18 cellular contexts compared by ENCODE assay signal in genomic region chr10:3944591-3944990, GRCh38.
DNase-seq lines count a peak whose midpoint lies in the region; ATAC-seq and TF ChIP-seq lines count a peak whose summit lies in the region.
"Had no signal": no experiment of that assay in that cellular context is flagged by ENCODE, and none has a peak within 500 bp of the region (broad histone marks: within the 10 kb centered on the region; RNA-seq: fewer than 3 reads in every experiment).

No MANE protein-coding gene starts in this region.

- no peaks in the 10 kb centered on the region for H3K27me3 ChIP-seq in DND-41 (ENCODE audit: insufficient read depth, low read length, poor library complexity)
- H3K27me3 ChIP-seq: body of pancreas, foreskin keratinocyte, tibial nerve had no signal

- H3K4me1 Mint-ChIP-seq in activated CD4-positive, alpha-beta T cell treated with anti-CD3 and anti-CD28 coated beads for 36 hours: peaks cover 58% of the 10 kb centered on the region
- H3K4me1 Mint-ChIP-seq in activated naive CD8-positive, alpha-beta T cell treated with anti-CD3 and anti-CD28 coated beads, Interleukin-2, amount 50 U/mL, for 24 hours: peaks cover 65% of the 10 kb centered on the region
- H3K4me1 Mint-ChIP-seq in osteocyte (ENCODE audit: unreplicated experiment): peaks cover 1% of the 10 kb centered on the region
- peaks cover 6% of the 10 kb centered on the region for H3K4me1 Mint-ChIP-seq in CD14-positive monocyte

- H3K27ac ChIP-seq in DND-41 (ENCODE audit: low read length): peak overlapping the region; percentile 62
- H3K27ac ChIP-seq: body of pancreas, foreskin keratinocyte, parathyroid adenoma, tibial nerve had no signal

- H3K4me2 ChIP-seq in DND-41 (ENCODE audit: insufficient read depth, low read length): no peak overlapping the region

- peak overlapping the region; percentile 37 for H3K4me3 Mint-ChIP-seq in activated CD4-positive, alpha-beta T cell treated with anti-CD3 and anti-CD28 coated beads for 36 hours
- no peak overlapping the region for H3K4me3 Mint-ChIP-seq in activated naive CD8-positive, alpha-beta T cell treated with anti-CD3 and anti-CD28 coated beads, Interleukin-2, amount 50 U/mL, for 24 hours
- H3K4me3 Mint-ChIP-seq in osteocyte (ENCODE audit: unreplicated experiment) (no peak overlapping the region), CD14-positive monocyte (no peak overlapping the region)

- H3K9me3 Mint-ChIP-seq in activated CD4-positive, alpha-beta T cell treated with anti-CD3 and anti-CD28 coated beads for 36 hours (ENCODE audit: low read depth): peaks cover 1% of the 10 kb centered on the region
- H3K9me3 Mint-ChIP-seq in activated naive CD8-positive, alpha-beta T cell treated with anti-CD3 and anti-CD28 coated beads, Interleukin-2, amount 50 U/mL, for 24 hours: no peaks in the 10 kb centered on the region
- no peaks in the 10 kb centered on the region for H3K9me3 Mint-ChIP-seq in osteocyte (ENCODE audit: unreplicated experiment)
- H3K9me3 Mint-ChIP-seq in CD14-positive monocyte: peaks cover 0 to 6% (median 2%) of the 10 kb centered on the region in 7 donors

- no peak overlapping the region for H3K4me3 ChIP-seq in DND-41 (ENCODE audit: low read depth in 1 of 2, low read length in 2 of 2)
- H3K4me3 ChIP-seq: body of pancreas, tibial nerve had no signal

- POLR2A ChIA-PET in activated CD4-positive, alpha-beta T cell treated with anti-CD3 and anti-CD28 coated beads for 36 hours (lab: Charles Lee): interaction anchor here (0.6 to 0.7 kb wide), 2 partner anchors 28 to 166 kb away, joined by 3 to 5 read pairs; no protein-coding TSS in a partner anchor

- H3K9me3 ChIP-seq in DND-41 (ENCODE audit: insufficient read depth, low read length, severe bottlenecking): no peaks in the 10 kb centered on the region
- H3K9me3 ChIP-seq: body of pancreas had no signal

- intact Hi-C loops in activated CD4-positive, alpha-beta T cell treated with anti-CD3 and anti-CD28 coated beads for 36 hours (cut with DNase I, micrococcal nuclease): loop anchor here in 1 of 2 experiments (5.0 kb wide), 1 partner anchor 42 kb away; no protein-coding TSS in a partner anchor
- intact Hi-C loops in CD14-positive monocyte (cut with micrococcal nuclease): no loop called here

- CTCF ChIA-PET in activated CD4-positive, alpha-beta T cell treated with anti-CD3 and anti-CD28 coated beads for 36 hours (lab: Charles Lee): interaction anchor here (0.6 to 1.1 kb wide), 3 partner anchors 9 to 152 kb away, joined by 3 read pairs; no protein-coding TSS in a partner anchor

- no peaks in the 10 kb centered on the region for H4K20me1 ChIP-seq in DND-41 (ENCODE audit: insufficient read depth, low read length)

- no peaks in the 10 kb centered on the region for H3K79me2 ChIP-seq in DND-41 (ENCODE audit: insufficient read depth, low read length)
- H3K79me2 ChIP-seq: parathyroid adenoma had no signal

- peak overlapping the region; percentile 83 for H3K27ac Mint-ChIP-seq in activated CD4-positive, alpha-beta T cell treated with anti-CD3 and anti-CD28 coated beads for 36 hours
- peak overlapping the region; percentile 61 for H3K27ac Mint-ChIP-seq in activated naive CD8-positive, alpha-beta T cell treated with anti-CD3 and anti-CD28 coated beads, Interleukin-2, amount 50 U/mL, for 24 hours
- H3K27ac Mint-ChIP-seq in osteocyte (ENCODE audit: unreplicated experiment) (no peak overlapping the region), CD14-positive monocyte (no peak overlapping the region)

- TF ChIP-seq CTCF in DND-41 (IDR thresholded peaks at IDR 0.05; ENCODE audit: borderline replicate concordance, extremely low read depth, low read length, poor library complexity, severe bottlenecking) (no peak), osteocyte (IDR thresholded peaks at IDR 0.05) (no peak), CD14-positive monocyte (IDR thresholded peaks at IDR 0.05) (no peak)

- ATAC-seq in activated CD4-positive, alpha-beta T cell treated with anti-CD3 and anti-CD28 coated beads for 36 hours: no peak
- ATAC-seq in DND-41 (ENCODE audit: insufficient read depth, low read depth) (no peak), GM19324 (IDR thresholded peaks at IDR 0.05; ENCODE audit: low FRiP score, unreplicated experiment) (no peak), GM21367 (IDR thresholded peaks at IDR 0.05; ENCODE audit: unreplicated experiment) (no peak)
- no peak for ATAC-seq in activated naive CD8-positive, alpha-beta T cell treated with anti-CD3 and anti-CD28 coated beads, Interleukin-2, amount 50 U/mL, for 24 hours
- ATAC-seq: body of pancreas, foreskin keratinocyte had no signal

- peaks cover 53% of the 10 kb centered on the region for H3K4me1 ChIP-seq in DND-41 (ENCODE audit: insufficient read depth, low read length)
- H3K4me1 ChIP-seq: body of pancreas, parathyroid adenoma had no signal

- H3K9ac ChIP-seq in DND-41 (ENCODE audit: low read depth, low read length): no peak overlapping the region
- H3K9ac ChIP-seq: parathyroid adenoma had no signal

- no peaks in the 10 kb centered on the region for H3K27me3 Mint-ChIP-seq in activated CD4-positive, alpha-beta T cell treated with anti-CD3 and anti-CD28 coated beads for 36 hours
- no peaks in the 10 kb centered on the region for H3K27me3 Mint-ChIP-seq in activated naive CD8-positive, alpha-beta T cell treated with anti-CD3 and anti-CD28 coated beads, Interleukin-2, amount 50 U/mL, for 24 hours
- H3K27me3 Mint-ChIP-seq in osteocyte (ENCODE audit: unreplicated experiment): no peaks in the 10 kb centered on the region
- peaks cover 6 to 8% (median 7%) of the 10 kb centered on the region in 3 donors for H3K27me3 Mint-ChIP-seq in CD14-positive monocyte (ENCODE audit: low read depth in 3 of 3)

- no peak for DNase-seq in activated CD4-positive, alpha-beta T cell treated with anti-CD3 and anti-CD28 coated beads for 36 hours
- DNase-seq in activated CD4-positive, alpha-beta T cell treated with anti-CD3 and anti-CD28 coated beads, Interleukin-2, amount 50 U/mL, for 1 hour: no peak
- DNase-seq in DND-41: no peak
- DNase-seq in activated naive CD8-positive, alpha-beta T cell treated with anti-CD3 and anti-CD28 coated beads, Interleukin-2, amount 50 U/mL, for 24 hours: no peak
- DNase-seq in osteocyte (ENCODE audit: extremely low spot score, unreplicated experiment): peak; percentile 11
- DNase-seq in CD14-positive monocyte (ENCODE audit: low spot score): no peak
- DNase-seq: activated naive CD4-positive, alpha-beta T cell treated with Interleukin-2 at 50 U/mL for 16 hours; body of pancreas; foreskin keratinocyte; GDM1; NCI-H1105 treated with DMSO at 0.1 percent for 48 hours; NCI-H2107; NCI-H524 treated with DMSO at 0.1 percent for 48 hours; stimulated activated naive CD4-positive, alpha-beta T cell had no signal

- peaks cover 8% of the 10 kb centered on the region for H3K36me3 Mint-ChIP-seq in activated CD4-positive, alpha-beta T cell treated with anti-CD3 and anti-CD28 coated beads for 36 hours (ENCODE audit: low read depth)
- H3K36me3 Mint-ChIP-seq in activated naive CD8-positive, alpha-beta T cell treated with anti-CD3 and anti-CD28 coated beads, Interleukin-2, amount 50 U/mL, for 24 hours (ENCODE audit: low read depth): no peaks in the 10 kb centered on the region
- H3K36me3 Mint-ChIP-seq in osteocyte (ENCODE audit: unreplicated experiment) (no peaks in the 10 kb centered on the region), CD14-positive monocyte (no peaks in the 10 kb centered on the region)

- no peaks in the 10 kb centered on the region for H3K36me3 ChIP-seq in DND-41 (ENCODE audit: insufficient read depth, low read length)
- H3K36me3 ChIP-seq: tibial nerve had no signal

- H2AFZ ChIP-seq in DND-41 (ENCODE audit: low read depth, low read length): no peak overlapping the region
- H2AFZ ChIP-seq: parathyroid adenoma had no signal

Comparison
In these comparisons a context has a peak if more than half of its experiments do, and no peak if none do; other contexts are left out.
1. H3K27ac Mint-ChIP-seq: peak in activated CD4-positive, alpha-beta T cell treated with anti-CD3 and anti-CD28 coated beads for 36 hours (single experiment) and activated naive CD8-positive, alpha-beta T cell treated with anti-CD3 and anti-CD28 coated beads, Interleukin-2, amount 50 U/mL, for 24 hours (single experiment); none in osteocyte (single experiment) and CD14-positive monocyte (0 of 7).